Comparison of ENCODE assay signal across 8 cellular contexts in genomic region chr11:2097356-2097997, GRCh38. TPM values are rescaled to one million over a fixed set of nuclear protein-coding genes. Genes with fewer than 3 reads are reported as not detected.
A peak's percentile ranks its signal among the peaks of the same experiment; 100 is the strongest.
DNase-seq lines count a peak whose midpoint lies in the region; TF ChIP-seq lines count a peak whose summit lies in the region.

No MANE protein-coding gene starts in this region.

- DNase-seq in H4 (ENCODE audit: low spot score) (peak; percentile 88), astrocyte of the cerebellum (ENCODE audit: low read depth) (peak; percentile 77), occipital lobe (lab: John Stamatoyannopoulos, UW) (no peak), GM10248 (ENCODE audit: extremely low spot score) (no peak), NCI-H2081 treated with DMSO at 0.1 percent for 48 hours (lab: John Stamatoyannopoulos, UW) (no peak), Ammon's horn (ENCODE audit: low spot score) (no peak)

- H3K9ac ChIP-seq in iPS-20b (ENCODE audit: low read depth, low read length) (peak overlapping the region; percentile 38; the same call in 1 of the 2 replicates), skeletal muscle satellite cell (ENCODE audit: low read depth, low read length) (peak overlapping the region; percentile 73)

- in situ Hi-C loops in astrocyte of the cerebellum (cut with HindIII; ENCODE audit: low sequenced_read_pairs), result loop anchor here (10.0 kb wide), 1 partner anchor 463 kb away; no protein-coding TSS in a partner anchor

- CTCF ChIA-PET in GM10248 (lab: Yijun Ruan, JAX), result interaction anchor here (2.0 kb wide), 1 partner anchor 54 kb away, joined by 7 read pairs; no protein-coding TSS in a partner anchor

- H3K4me3 ChIP-seq in astrocyte of the cerebellum (ENCODE audit: low read depth, low read length) (no peak overlapping the region), iPS-20b (ENCODE audit: low read length) (no peak overlapping the region), skeletal muscle satellite cell (ENCODE audit: low read length) (peak overlapping the region; percentile 28)

- H3K27ac ChIP-seq in iPS-20b (ENCODE audit: low read length), result no peak overlapping the region

- H3K27me3 ChIP-seq in iPS-20b (ENCODE audit: insufficient read depth, low read length) (peaks cover 9% of the 10 kb centered on the region; the same call in 1 of the 2 replicates), skeletal muscle satellite cell (ENCODE audit: control insufficient read depth, insufficient read depth, low read length) (no peaks in the 10 kb centered on the region)

- no peak for TF ChIP-seq CTCF in astrocyte of the cerebellum (IDR thresholded peaks at IDR 0.05; ENCODE audit: low read depth, low read length, missing control alignments)
- no peak for TF ChIP-seq CTCF in GM10248 (IDR thresholded peaks at IDR 0.05; ENCODE audit: control extremely low read depth, extremely low read depth, low read depth, missing control alignments)

- H3K36me3 ChIP-seq in iPS-20b (ENCODE audit: insufficient read depth, low read depth, low read length) (no peaks in the 10 kb centered on the region), skeletal muscle satellite cell (ENCODE audit: insufficient read depth, low read length) (no peaks in the 10 kb centered on the region)

- peaks cover 8% of the 10 kb centered on the region for H3K4me1 ChIP-seq in iPS-20b (ENCODE audit: insufficient read depth, low read length)
- peaks cover 78% of the 10 kb centered on the region for H3K4me1 ChIP-seq in skeletal muscle satellite cell (ENCODE audit: control insufficient read depth, insufficient read depth, low read length)

- H3K9me3 ChIP-seq in iPS-20b (ENCODE audit: insufficient read depth, low read depth, low read length) (no peaks in the 10 kb centered on the region), skeletal muscle satellite cell (replicated peaks; ENCODE audit: low read length) (no peaks in the 10 kb centered on the region)

- POLR2A ChIA-PET in GM10248 (lab: Yijun Ruan, JAX), result no interaction called here

- peak overlapping the region; percentile 71 for H3K4me2 ChIP-seq in skeletal muscle satellite cell (ENCODE audit: low read length)

RNA-seq across cellular contexts. Expression of gene IGF2, which starts 41.7 kb away (rescaled TPM):
- 0.60 and 2.0 TPM in 2 replicates for total RNA-seq in H4 (2014; rRNA removed; shearing (Covaris generic))
- 0.76 and 8.7 TPM in 2 replicates for total RNA-seq in skeletal muscle satellite cell (2012; rRNA removed)
- total RNA-seq in occipital lobe, result 25.6 TPM

Comparison
In these comparisons a context has a peak if more than half of its experiments do, and no peak if none do; other contexts are left out.
1. DNase-seq: peak in H4 (single experiment) and astrocyte of the cerebellum (single experiment); none in occipital lobe (single experiment), GM10248 (single experiment), NCI-H2081 treated with DMSO at 0.1 percent for 48 hours (single experiment) and Ammon's horn (single experiment).